In the genomic region with DNA sequence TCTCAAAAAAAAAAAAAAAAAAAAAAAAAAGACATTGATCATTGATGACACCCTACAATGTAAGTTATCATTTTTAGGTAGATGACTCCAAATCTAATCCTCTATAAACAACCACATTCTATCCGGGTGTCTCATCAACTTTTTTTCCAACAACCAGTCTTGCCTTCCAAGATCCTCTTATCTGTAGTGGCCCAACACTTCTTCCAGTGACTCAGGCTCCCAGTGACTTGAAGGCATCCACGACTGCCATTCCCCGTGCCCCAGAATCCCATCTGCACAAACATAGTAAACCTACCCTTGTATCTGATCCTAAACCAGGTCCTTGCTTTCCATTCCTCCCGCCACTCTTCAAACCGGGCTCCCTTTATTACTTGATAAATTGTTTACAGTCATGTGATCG, we compare ENCODE assay signal across 24 cellular contexts.
"Had no signal": no experiment of that assay in that cellular context is flagged by ENCODE, and none has a peak within 500 bp of the region (broad histone marks: within the 10 kb centered on the region; RNA-seq: fewer than 3 reads in every experiment).

No MANE protein-coding gene starts in this region.

- H3K4me1 ChIP-seq: body of pancreas, foreskin keratinocyte, left ventricle myocardium inferior, pancreas, tibial artery had no signal

- H3K4me3 Mint-ChIP-seq: activated T-cell treated with anti-CD3 and anti-CD28 coated beads, Interleukin-2, amount 50 U/mL, for 4 hours; natural killer cell treated with Interleukin-12 subunit alpha and Interleukin-12 subunit beta and Interleukin-15 and Interleukin-18, amount 100 ng/mL, for 72 hours; T-helper 1 cell treated with Interleukin-12 subunit alpha and Interleukin-12 subunit beta and Interleukin-4 antibody, amounts not matched to agents 30 μg/mL and 1 μg/mL, for 36 hours had no signal

- H3K27ac Mint-ChIP-seq: activated naive CD8-positive, alpha-beta T cell treated with anti-CD3 and anti-CD28 coated beads, Interleukin-2, amount 10 ng/mL, durations not matched to agents 7 days and 5 days; activated T-helper 2 cell treated with anti-CD3 and anti-CD28 coated beads, Interferon-gamma antibody, Interleukin-2, Interleukin-4, amounts not matched to agents 10 μg/mL and 5 μg/mL and 100 μg/mL, durations not matched to agents 14 hours and 24 hours and 36 hours; natural killer cell treated with Interleukin-12 subunit alpha and Interleukin-12 subunit beta and Interleukin-15 and Interleukin-18, amount 100 ng/mL, for 72 hours; stimulated activated naive CD8-positive, alpha-beta T cell treated with anti-CD3 and anti-CD28 coated beads, Interleukin-15, amount 100 ng/mL, for 72 hours had no signal

- ATAC-seq: body of pancreas; foreskin keratinocyte; natural killer cell treated with Interleukin-12 subunit alpha and Interleukin-12 subunit beta and Interleukin-15 and Interleukin-18, amount 100 ng/mL, for 72 hours; pancreas; right cardiac atrium had no signal

- H3K9me3 ChIP-seq: body of pancreas, left ventricle myocardium inferior, neutrophil, pancreas, tibial artery had no signal

- H3K27me3 ChIP-seq: body of pancreas, cardiac muscle cell, tibial artery had no signal

- H3K9me3 Mint-ChIP-seq: activated T-cell treated with anti-CD3 and anti-CD28 coated beads, Interleukin-2, amount 50 U/mL, for 4 hours; activated T-helper 2 cell treated with anti-CD3 and anti-CD28 coated beads, Interferon-gamma antibody, Interleukin-2, Interleukin-4, amounts not matched to agents 10 μg/mL and 5 μg/mL and 100 μg/mL, durations not matched to agents 14 hours and 24 hours and 36 hours; natural killer cell treated with Interleukin-12 subunit alpha and Interleukin-12 subunit beta and Interleukin-15 and Interleukin-18, amount 100 ng/mL, for 72 hours; stimulated activated naive CD8-positive, alpha-beta T cell treated with anti-CD3 and anti-CD28 coated beads, Interleukin-15, amount 100 ng/mL, for 72 hours; T-helper 1 cell treated with Interleukin-12 subunit alpha and Interleukin-12 subunit beta and Interleukin-4 antibody, amounts not matched to agents 30 μg/mL and 1 μg/mL, for 36 hours had no signal

- H3K27ac ChIP-seq: body of pancreas, cardiac muscle cell, epithelial cell of prostate, foreskin keratinocyte, left ventricle myocardium inferior, neutrophil, pancreas, tibial artery had no signal

- DNase-seq: activated CD4-positive, alpha-beta T cell treated with anti-CD3 and anti-CD28 coated beads for 4 hours; activated CD4-positive, alpha-beta T cell treated with anti-CD3 and anti-CD28 coated beads, Interleukin-2, amount 50 U/mL, for 48 hours; activated CD4-positive, CD25-positive, alpha-beta regulatory T cell; activated CD8-positive, alpha-beta memory T cell treated with anti-CD3 and anti-CD28 coated beads, Interleukin-2, amount 50 U/mL, for 48 hours; activated naive CD4-positive, alpha-beta T cell treated with Interleukin-2 at 50 U/mL for 16 hours; activated naive CD8-positive, alpha-beta T cell treated with anti-CD3 and anti-CD28 coated beads, Interleukin-2, amount 10 ng/mL, durations not matched to agents 7 days and 5 days; activated T-cell treated with anti-CD3 and anti-CD28 coated beads, Interleukin-2, amount 50 U/mL, for 4 hours; body of pancreas; cortex of kidney; foreskin keratinocyte; kidney glomerular epithelial cell; left ventricle myocardium inferior; pancreas; right cardiac atrium; stimulated activated CD4-positive, alpha-beta T cell treated with anti-CD3 and anti-CD28 coated beads, Interleukin-1b, Interleukin-23, amount 100 ng/mL, for 48 hours; stimulated activated naive CD8-positive, alpha-beta T cell treated with anti-CD3 and anti-CD28 coated beads, Interleukin-15, amount 100 ng/mL, for 72 hours; T1000; tibial artery had no signal

- H3K36me3 ChIP-seq: cardiac muscle cell, left ventricle myocardium inferior, neutrophil, pancreas, tibial artery had no signal

- H3K4me3 ChIP-seq: body of pancreas, cardiac muscle cell, left ventricle myocardium inferior, pancreas, tibial artery had no signal
